In genomic region chr11:77127969-77128691, GRCh38 we compare ENCODE assay signal across 8 cellular contexts. TPM values are rescaled to one million over a fixed set of nuclear protein-coding genes. Genes with fewer than 3 reads are reported as not detected.
A peak's percentile ranks its signal among the peaks of the same experiment; 100 is the strongest.
DNase-seq lines count a peak whose midpoint lies in the region; ATAC-seq and TF ChIP-seq lines count a peak whose summit lies in the region.

TSS of gene MYO7A (plus strand) at chr11:77128246. CDS start at chr11:77130635, 2,389 bp downstream.

- H2AFZ ChIP-seq in OCI-LY1 (ENCODE audit: low read length), result no peak within 1 kb of the TSS

- H3K4ac ChIP-seq in mesendoderm (ENCODE audit: low read depth, low read length), result no peak within 1 kb of the TSS

- H4K5ac ChIP-seq in mesendoderm (ENCODE audit: low read length), result no peak within 1 kb of the TSS

- no peaks in the 10 kb centered on the region for H3K36me3 Mint-ChIP-seq in type B pancreatic cell

- H3K27me3 ChIP-seq in OCI-LY1 (ENCODE audit: insufficient read depth, low read length) (0 out of 2 replicates have a peak, but pooled peaks cover 4% of the 10 kb centered on the region), dorsolateral prefrontal cortex (no peaks in the 10 kb centered on the region), mesendoderm (ENCODE audit: insufficient read depth, low read length, poor library complexity) (no peaks in the 10 kb centered on the region)

- no peaks in the 10 kb centered on the region for H3K36me3 ChIP-seq in OCI-LY1 (ENCODE audit: insufficient read depth, low read length)
- no peaks in the 10 kb centered on the region for H3K36me3 ChIP-seq in mesendoderm (ENCODE audit: control insufficient read depth, insufficient read depth, low read length)

- H2BK15ac ChIP-seq in mesendoderm (replicated peaks; ENCODE audit: low read depth), result no peak within 1 kb of the TSS

- no peak within 1 kb of the TSS for H2BK120ac ChIP-seq in mesendoderm (ENCODE audit: low read depth, low read length)

- H3K4me1 ChIP-seq in OCI-LY1 (ENCODE audit: insufficient read depth, low read length, severe bottlenecking) (no peaks in the 10 kb centered on the region), mesendoderm (ENCODE audit: control insufficient read depth, low read depth, low read length) (peaks cover 3% of the 10 kb centered on the region)

- no peak within 1 kb of the TSS for H4K8ac ChIP-seq in mesendoderm (ENCODE audit: low read depth, low read length)

- H3K4me3 ChIP-seq in GM12864 (ENCODE audit: low read depth, low read length) (peak within 1 kb of the TSS; percentile 22; the same call in 1 of the 2 replicates), OCI-LY1 (ENCODE audit: low read depth, low read length, poor library complexity, severe bottlenecking) (peak within 1 kb of the TSS; percentile 10), dorsolateral prefrontal cortex (peak within 1 kb of the TSS; percentile 22 to 71 (median 56)), mesendoderm (ENCODE audit: low read length) (no peak within 1 kb of the TSS)

- H2BK5ac ChIP-seq in mesendoderm (ENCODE audit: low read length), result no peak within 1 kb of the TSS

- no peak within 1 kb of the TSS for H3K23ac ChIP-seq in mesendoderm (ENCODE audit: low read length)

- H3K9ac ChIP-seq in OCI-LY1 (ENCODE audit: low read length) (no peak within 1 kb of the TSS), mesendoderm (ENCODE audit: low read length) (peak within 1 kb of the TSS; percentile 58)

- no peaks in the 10 kb centered on the region for H3F3A ChIP-seq in OCI-LY1 (ENCODE audit: insufficient read depth, low read length)

- WGBS in mesendoderm (ENCODE audit: extremely low coverage, insufficient coverage, low lambda C conversion rate), result no CpG with 5 or more reads among the region's 19 CpGs

- DNase-seq in GM12864 (ENCODE audit: low read depth), result no peak
- DNase-seq in dorsolateral prefrontal cortex, result peak in 6 of 10 donors; percentile 40 to 72 (median 60)
- DNase-seq in mesendoderm, result peak; percentile 57
- no peak for DNase-seq in type B pancreatic cell (ENCODE audit: extremely low spot score, unreplicated experiment)
- no peak for DNase-seq in GF-D8 (lab: John Stamatoyannopoulos, UW)

- intact Hi-C loops in dorsolateral prefrontal cortex (cut with DNase I), result loop anchor here in 1 of 2 donors (1.0 to 5.0 kb wide), 2 partner anchors 60 to 419 kb away; no protein-coding TSS in a partner anchor

- no peaks in the 10 kb centered on the region for H3K79me1 ChIP-seq in mesendoderm (ENCODE audit: low read length)

- H3K4me3 Mint-ChIP-seq in type B pancreatic cell, result peak within 1 kb of the TSS; percentile 84

- H3K4me2 ChIP-seq in OCI-LY1 (ENCODE audit: low read length) (peak within 1 kb of the TSS; percentile 41), mesendoderm (ENCODE audit: low read length) (peak within 1 kb of the TSS; percentile 89)

- no peaks in the 10 kb centered on the region for H3K9me3 Mint-ChIP-seq in type B pancreatic cell

- H3K27ac Mint-ChIP-seq in type B pancreatic cell, result peak within 1 kb of the TSS; percentile 82

- H3K9me2 ChIP-seq in OCI-LY1 (ENCODE audit: low read depth, low read length), result no peaks in the 10 kb centered on the region

- H3K27ac ChIP-seq in OCI-LY1 (ENCODE audit: low read depth, low read length, poor library complexity, severe bottlenecking) (no peak within 1 kb of the TSS), dorsolateral prefrontal cortex (peak within 1 kb of the TSS in 20 of 59 donors; percentile 1 to 72 (median 44)), mesendoderm (ENCODE audit: low read depth, low read length) (no peak within 1 kb of the TSS)

- H3K56ac ChIP-seq in mesendoderm (ENCODE audit: low read length), result peak within 1 kb of the TSS; percentile 74

- ATAC-seq in GM18868 (IDR thresholded peaks at IDR 0.05; ENCODE audit: unreplicated experiment) (no peak), GM19397 (IDR thresholded peaks at IDR 0.05; ENCODE audit: unreplicated experiment) (no peak)

- TF ChIP-seq CTCF in GM12864 (IDR thresholded peaks at IDR 0.05; ENCODE audit: low read depth, low read length, missing control alignments) (no peak), OCI-LY1 (IDR thresholded peaks at IDR 0.05; ENCODE audit: low read length) (no peak), dorsolateral prefrontal cortex (IDR thresholded peaks at IDR 0.05 in 54 of 56, conservative IDR thresholded peaks at IDR 0.05 in 2 of 56; ENCODE audit: low read depth in 1 of 56, partially characterized antibody in 56 of 56) (no peak), type B pancreatic cell (conservative IDR thresholded peaks at IDR 0.05) (no peak)

- no peaks in the 10 kb centered on the region for H3K9me3 ChIP-seq in OCI-LY1 (ENCODE audit: low read length)

- H3K27me3 Mint-ChIP-seq in type B pancreatic cell, result no peaks in the 10 kb centered on the region

- H3K79me2 ChIP-seq in OCI-LY1 (ENCODE audit: insufficient read depth, low read length) (no peaks in the 10 kb centered on the region), mesendoderm (ENCODE audit: control insufficient read depth, insufficient read depth, low read length) (no peaks in the 10 kb centered on the region)

- H4K20me1 ChIP-seq in OCI-LY1 (ENCODE audit: insufficient read depth, low read length), result no peaks in the 10 kb centered on the region

- no peak within 1 kb of the TSS for H2AK5ac ChIP-seq in mesendoderm (ENCODE audit: low read length)

- peaks cover 23% of the 10 kb centered on the region for H3K4me1 Mint-ChIP-seq in type B pancreatic cell (ENCODE audit: unreplicated experiment)

- H3K18ac ChIP-seq in mesendoderm (ENCODE audit: low read length), result no peak within 1 kb of the TSS

RNA-seq across cellular contexts. Expression of gene MYO7A, which starts in this region (rescaled TPM):
- total RNA-seq in dorsolateral prefrontal cortex, result 10 to 100 TPM in 27 of 120 experiments, 1 to 10 TPM in 93; 3.4 to 21.5 (median 7.7) TPM
- 0.51 TPM for polyA plus RNA-seq in mesendoderm (2013, experiment 1 of 2)
- 0.49 TPM for polyA plus RNA-seq in mesendoderm (2013, experiment 2 of 2)
- 2.8 and 5.3 TPM in 2 replicates for total RNA-seq in type B pancreatic cell (ENCODE audit: low replicate concordance)

Comparison
In these comparisons a context has a peak if more than half of its experiments do, and no peak if none do; other contexts are left out.
1. DNase-seq: peak in dorsolateral prefrontal cortex (6 of 10) and mesendoderm (single experiment); none in GM12864 (single experiment), type B pancreatic cell (single experiment) and GF-D8 (single experiment).